8 cellular contexts compared by ENCODE assay signal in the genomic region with DNA sequence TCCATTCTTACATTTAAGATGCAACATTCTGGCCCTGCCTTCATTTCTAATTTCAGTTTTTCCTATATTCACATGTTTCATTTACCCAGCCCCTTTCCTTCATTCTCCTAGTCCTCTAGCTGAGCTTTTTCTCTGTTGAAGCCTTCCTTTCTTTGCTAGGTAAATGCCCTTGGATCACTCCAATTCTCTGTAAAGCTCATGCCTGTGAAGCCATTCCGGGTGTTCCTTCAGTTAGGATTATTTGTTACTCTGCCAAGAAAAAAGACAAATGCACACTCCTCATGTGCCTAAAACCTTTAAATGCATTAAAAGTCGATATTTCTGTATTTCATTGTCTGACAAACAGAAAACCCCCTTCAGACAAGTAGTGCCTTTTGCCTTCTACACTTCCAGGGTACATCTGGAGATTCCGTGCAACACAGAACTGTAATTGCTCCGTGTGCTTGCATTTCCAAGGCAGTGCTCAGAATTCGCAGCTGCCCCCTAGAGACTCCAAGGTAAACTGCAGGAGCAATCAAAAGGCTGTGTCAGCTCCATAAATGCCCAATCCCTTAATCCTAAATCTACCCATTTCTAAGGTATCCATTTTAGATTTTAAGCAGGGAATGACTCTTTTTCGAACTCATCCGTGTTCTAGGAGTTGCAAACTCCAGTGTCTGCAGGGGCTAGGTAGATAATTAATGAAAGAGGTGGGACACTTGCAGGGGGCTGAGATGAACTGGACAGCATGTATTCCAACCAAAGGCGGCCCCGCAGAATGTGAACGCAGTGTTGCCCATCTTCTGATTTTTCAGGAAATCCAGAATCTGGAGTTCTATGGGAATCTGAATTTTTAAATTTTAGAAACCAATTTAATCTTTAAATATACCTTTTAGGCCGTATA.
DNase-seq lines count a peak whose midpoint lies in the region; ATAC-seq and TF ChIP-seq lines count a peak whose summit lies in the region.

No MANE protein-coding gene starts in this region.

- no peak overlapping the region for H3K4me3 Mint-ChIP-seq in neural progenitor cell

- H2AFZ ChIP-seq in Loucy (ENCODE audit: low read length), result no peak overlapping the region
- peak overlapping the region; percentile 21 for H2AFZ ChIP-seq in neural progenitor cell (replicated peaks)

- ATAC-seq in GM21390 (IDR thresholded peaks at IDR 0.05; ENCODE audit: unreplicated experiment) (peak; percentile 79), GM18909 (IDR thresholded peaks at IDR 0.05; ENCODE audit: poor library complexity, unreplicated experiment) (no peak)

- H3K36me3 ChIP-seq in Loucy (ENCODE audit: insufficient read depth, low read length) (no peaks in the 10 kb centered on the region), neural progenitor cell (no peaks in the 10 kb centered on the region)

- H4K20me1 ChIP-seq in Loucy (ENCODE audit: insufficient read depth, low read length, poor library complexity, severe bottlenecking), result no peaks in the 10 kb centered on the region
- no peaks in the 10 kb centered on the region for H4K20me1 ChIP-seq in neural progenitor cell (ENCODE audit: low read depth)

- H3K4me2 ChIP-seq in Loucy (ENCODE audit: low read depth, low read length, poor library complexity, severe bottlenecking), result no peak overlapping the region
- H3K4me2 ChIP-seq in neural progenitor cell, result no peak overlapping the region

- H3F3A ChIP-seq in Loucy (ENCODE audit: low read depth) (no peaks in the 10 kb centered on the region), neural progenitor cell (ENCODE audit: low read depth) (no peaks in the 10 kb centered on the region)

- no peak overlapping the region for H3K27ac Mint-ChIP-seq in neural progenitor cell

- H3K4me1 ChIP-seq in Loucy (ENCODE audit: insufficient read depth, low read length, poor library complexity, severe bottlenecking), result no peaks in the 10 kb centered on the region
- peaks cover 5% of the 10 kb centered on the region for H3K4me1 ChIP-seq in neural progenitor cell

- peaks cover 2% of the 10 kb centered on the region for H3K9me3 Mint-ChIP-seq in neural progenitor cell

- H3K9ac ChIP-seq in Loucy (ENCODE audit: low read depth, low read length, poor library complexity, severe bottlenecking) (no peak overlapping the region), neural progenitor cell (no peak overlapping the region)

- H3K79me2 ChIP-seq in Loucy (ENCODE audit: insufficient read depth, low read length) (no peaks in the 10 kb centered on the region), neural progenitor cell (ENCODE audit: low read depth) (no peaks in the 10 kb centered on the region)

- no peak overlapping the region for H3K27ac ChIP-seq in neural progenitor cell

- no peaks in the 10 kb centered on the region for H3K27me3 Mint-ChIP-seq in neural progenitor cell (ENCODE audit: insufficient read depth, low read depth)

- DNase-seq in DMS53 treated with DMSO at 0.1 percent for 48 hours (lab: John Stamatoyannopoulos, UW; ENCODE audit: unreplicated experiment) (peak; percentile 72), UCSD-AML1 (lab: John Stamatoyannopoulos, UW; ENCODE audit: unreplicated experiment) (peak; percentile 15), fibroblast of the aortic adventitia (ENCODE audit: low read depth) (peak; percentile 63), neural progenitor cell (ENCODE audit: low spot score) (peak; percentile 79), GDM1 (lab: John Stamatoyannopoulos, UW) (no peak)

- TF ChIP-seq CTCF in Loucy (conservative IDR thresholded peaks at IDR 0.05; ENCODE audit: low read length) (peak; percentile 89), fibroblast of the aortic adventitia (IDR thresholded peaks at IDR 0.05; ENCODE audit: insufficient read depth, low read length) (peak; percentile 94), neural progenitor cell (IDR thresholded peaks at IDR 0.05) (peak; percentile 82)

- H3K27me3 ChIP-seq in Loucy (ENCODE audit: insufficient read depth, low read length, poor library complexity, severe bottlenecking) (no peaks in the 10 kb centered on the region), neural progenitor cell (no peaks in the 10 kb centered on the region)

- H3K4me3 ChIP-seq in Loucy (ENCODE audit: low read length, poor library complexity, severe bottlenecking), result no peak overlapping the region
- no peak overlapping the region for H3K4me3 ChIP-seq in fibroblast of the aortic adventitia (ENCODE audit: low read depth, low read length)
- no peak overlapping the region for H3K4me3 ChIP-seq in neural progenitor cell

- no peaks in the 10 kb centered on the region for H3K36me3 Mint-ChIP-seq in neural progenitor cell

- H3K9me2 ChIP-seq in Loucy (replicated peaks; ENCODE audit: low read depth, low read length), result no peaks in the 10 kb centered on the region

- H3K9me3 ChIP-seq in Loucy (ENCODE audit: insufficient read depth, low read depth, low read length) (no peaks in the 10 kb centered on the region), neural progenitor cell (ENCODE audit: low read depth) (no peaks in the 10 kb centered on the region)

- H3K4me1 Mint-ChIP-seq in neural progenitor cell, result peaks cover 3% of the 10 kb centered on the region
